ENCODE assay signal across 8 cellular contexts in the genomic region with DNA sequence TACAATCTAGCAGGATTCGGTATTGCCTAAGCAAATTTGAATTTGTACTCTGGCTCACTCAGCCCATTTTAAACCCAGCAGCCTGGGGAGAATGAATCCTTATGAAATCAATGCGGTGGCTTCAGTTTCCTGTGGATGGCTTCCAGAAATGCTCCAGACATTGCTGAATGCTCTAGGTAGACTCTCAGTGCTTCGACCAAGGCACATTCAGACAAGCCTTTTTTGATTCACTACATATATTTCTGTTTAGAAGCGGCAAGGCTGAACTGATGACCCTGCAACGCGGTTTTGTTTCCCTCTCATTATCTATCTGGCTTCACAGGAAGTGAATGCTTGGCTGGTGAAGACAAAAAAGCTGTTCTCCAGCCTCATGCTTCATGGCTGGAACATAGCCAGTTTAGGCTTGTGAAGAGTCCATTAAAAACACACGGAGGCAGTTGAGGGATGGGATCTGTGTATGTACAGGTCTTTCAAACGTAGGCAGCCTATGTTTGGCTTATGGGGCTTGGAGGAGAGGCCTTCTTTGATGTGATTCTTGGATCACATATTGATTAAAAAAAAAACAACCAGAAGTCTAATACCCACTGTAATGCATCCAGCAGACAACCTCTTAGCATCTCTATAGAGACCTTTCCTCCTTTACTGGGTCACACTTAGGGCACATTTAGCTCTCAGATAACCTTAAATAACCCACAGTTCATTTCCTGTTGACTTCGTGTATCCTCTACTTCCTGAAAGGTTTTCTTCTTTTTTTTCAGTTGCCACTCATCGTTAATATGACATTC.
A peak's percentile ranks its signal among the peaks of the same experiment; 100 is the strongest.
DNase-seq lines count a peak whose midpoint lies in the region; ATAC-seq and TF ChIP-seq lines count a peak whose summit lies in the region.

No MANE protein-coding gene starts in this region.

- H3K27ac ChIP-seq in HL-60 (replicated peaks) (peak overlapping the region; percentile 10; the same call in 1 of the 2 replicates), PC-9 (peak overlapping the region; percentile 69), body of pancreas (peak overlapping the region in 2 of 4 donors; percentile 48 to 65)

- no peaks in the 10 kb centered on the region for H3K79me2 ChIP-seq in PC-9 (ENCODE audit: low read depth)

- H3K36me3 Mint-ChIP-seq in stimulated activated naive B cell treated with anti-CD40 and anti-IgM and Interleukin-4, amounts not matched to agents 10 μg/mL and 1 μg/mL and 100 μg/mL, for 72 hours, result no peaks in the 10 kb centered on the region

- H3K4me1 Mint-ChIP-seq in stimulated activated naive B cell treated with anti-CD40 and anti-IgM and Interleukin-4, amounts not matched to agents 10 μg/mL and 1 μg/mL and 100 μg/mL, for 72 hours, result peaks cover 26 to 42% of the 10 kb centered on the region in 2 donors

- H3K27ac Mint-ChIP-seq in stimulated activated naive B cell treated with anti-CD40 and anti-IgM and Interleukin-4, amounts not matched to agents 10 μg/mL and 1 μg/mL and 100 μg/mL, for 72 hours, result peak overlapping the region; percentile 88

- H3F3A ChIP-seq in PC-9 (ENCODE audit: insufficient read depth, low read depth), result peaks cover 51% of the 10 kb centered on the region

- H3K27me3 ChIP-seq in HL-60 (ENCODE audit: insufficient read depth, poor library complexity, severe bottlenecking) (no peaks in the 10 kb centered on the region), PC-9 (ENCODE audit: insufficient read depth, low read depth) (no peaks in the 10 kb centered on the region), body of pancreas (no peaks in the 10 kb centered on the region)

- ATAC-seq in GM19468 (IDR thresholded peaks at IDR 0.05; ENCODE audit: extremely low read depth, unreplicated experiment) (peak; percentile 34), body of pancreas (peak; percentile 11)
- peak; percentile 83 to 85 for ATAC-seq in stimulated activated naive B cell treated with anti-CD40 and anti-IgM and Interleukin-4, amounts not matched to agents 10 μg/mL and 1 μg/mL and 100 μg/mL, for 72 hours (replicated peaks)

- H4K20me1 ChIP-seq in PC-9 (ENCODE audit: insufficient read depth), result no peaks in the 10 kb centered on the region

- no peak overlapping the region for H2AFZ ChIP-seq in PC-9

- no peaks in the 10 kb centered on the region for H3K9me3 Mint-ChIP-seq in stimulated activated naive B cell treated with anti-CD40 and anti-IgM and Interleukin-4, amounts not matched to agents 10 μg/mL and 1 μg/mL and 100 μg/mL, for 72 hours

- no peaks in the 10 kb centered on the region for H3K27me3 Mint-ChIP-seq in stimulated activated naive B cell treated with anti-CD40 and anti-IgM and Interleukin-4, amounts not matched to agents 10 μg/mL and 1 μg/mL and 100 μg/mL, for 72 hours

- POLR2A ChIA-PET in PC-9 (lab: Charles Lee; ENCODE audit: unreplicated experiment), result interaction anchor here (0.6 kb wide), 1 partner anchor 1377 kb away, joined by 5 read pairs; no protein-coding TSS in a partner anchor

- H3K9me3 ChIP-seq in PC-9 (ENCODE audit: insufficient read depth, low read depth) (peaks cover 21% of the 10 kb centered on the region), body of pancreas (no peaks in the 10 kb centered on the region)

- TF ChIP-seq POLR2A in body of pancreas (IDR thresholded peaks at IDR 0.05), result no peak

- no peak for TF ChIP-seq CTCF in HL-60 (IDR thresholded peaks at IDR 0.05; ENCODE audit: insufficient read depth, low read length)
- TF ChIP-seq CTCF in PC-9 (conservative IDR thresholded peaks at IDR 0.05), result no peak
- TF ChIP-seq CTCF in body of pancreas (IDR thresholded peaks at IDR 0.05), result no peak

- H3K36me3 ChIP-seq in PC-9 (ENCODE audit: low read depth), result no peaks in the 10 kb centered on the region; the same call in 1 of the 2 replicates
- H3K36me3 ChIP-seq in body of pancreas (replicated peaks in 1 of 2; ENCODE audit: insufficient read depth in 1 of 2, low read depth in 2 of 2), result no peaks in the 10 kb centered on the region

- H3K4me3 Mint-ChIP-seq in stimulated activated naive B cell treated with anti-CD40 and anti-IgM and Interleukin-4, amounts not matched to agents 10 μg/mL and 1 μg/mL and 100 μg/mL, for 72 hours, result peak overlapping the region; percentile 25 to 45

- whole genome bisulfite sequencing in body of pancreas, 2 donors, result 48 to 52% methylated on average over 10 of the region's 10 CpGs

- no peaks in the 10 kb centered on the region for H3K9me2 ChIP-seq in PC-9 (ENCODE audit: insufficient read depth)

- BruUV-seq in PC-9 (replicated peaks; lab: Mats Ljungman, UMichigan), result no TSS peak

- H3K4me1 ChIP-seq in PC-9 (replicated peaks; ENCODE audit: insufficient read depth) (peaks cover 78% of the 10 kb centered on the region), body of pancreas (peaks cover 69% of the 10 kb centered on the region)

- CTCF ChIA-PET in PC-9 (lab: Charles Lee), result interaction anchor here (0.7 kb wide), 1 partner anchor 215 kb away, joined by 4 read pairs; no protein-coding TSS in a partner anchor

- intact Hi-C loops in PC-9 (cut with micrococcal nuclease; ENCODE audit: unreplicated experiment) (loop anchor here (2.0 kb wide), 1 partner anchor 73 kb away; no protein-coding TSS in a partner anchor), body of pancreas (cut with DNase I) (no loop called here)

- H3K4me2 ChIP-seq in PC-9, result peak overlapping the region; percentile 52

- DNase-seq in DMS153 treated with DMSO at 0.1 percent for 48 hours (lab: John Stamatoyannopoulos, UW; ENCODE audit: unreplicated experiment) (peak; percentile 96), HL-60 (ENCODE audit: low read depth in 1 of 2, low spot score in 1 of 2) (peak in 1 of 2 experiments; percentile 20), PC-9 (peak in 1 of 2 experiments; percentile 26), body of pancreas (peak in 2 of 4 donors; percentile 30 to 53), kidney glomerular epithelial cell (lab: John Stamatoyannopoulos, UW) (peak; percentile 84), NCI-H1930 (lab: John Stamatoyannopoulos, UW) (no peak)
- DNase-seq in stimulated activated naive B cell treated with anti-CD40 and anti-IgM and Interleukin-4, amounts not matched to agents 10 μg/mL and 1 μg/mL and 100 μg/mL, for 72 hours, result no peak

- no peak overlapping the region for H3K4me3 ChIP-seq in HL-60 (replicated peaks; ENCODE audit: insufficient read depth, low read length)
- H3K4me3 ChIP-seq in PC-9, result no peak overlapping the region
- H3K4me3 ChIP-seq in body of pancreas, result no peak overlapping the region

Comparison
In these comparisons a context has a peak if more than half of its experiments do, and no peak if none do; other contexts are left out.
1. DNase-seq: peak in DMS153 treated with DMSO at 0.1 percent for 48 hours (single experiment) and kidney glomerular epithelial cell (single experiment); none in stimulated activated naive B cell treated with anti-CD40 and anti-IgM and Interleukin-4, amounts not matched to agents 10 μg/mL and 1 μg/mL and 100 μg/mL, for 72 hours (single experiment) and NCI-H1930 (0 of 2).
2. ATAC-seq: peak in every context shown above with its lines; median percentile 84 in stimulated activated naive B cell treated with anti-CD40 and anti-IgM and Interleukin-4, amounts not matched to agents 10 μg/mL and 1 μg/mL and 100 μg/mL, for 72 hours; 34 in GM19468; 11 in body of pancreas.